In the genomic region with DNA sequence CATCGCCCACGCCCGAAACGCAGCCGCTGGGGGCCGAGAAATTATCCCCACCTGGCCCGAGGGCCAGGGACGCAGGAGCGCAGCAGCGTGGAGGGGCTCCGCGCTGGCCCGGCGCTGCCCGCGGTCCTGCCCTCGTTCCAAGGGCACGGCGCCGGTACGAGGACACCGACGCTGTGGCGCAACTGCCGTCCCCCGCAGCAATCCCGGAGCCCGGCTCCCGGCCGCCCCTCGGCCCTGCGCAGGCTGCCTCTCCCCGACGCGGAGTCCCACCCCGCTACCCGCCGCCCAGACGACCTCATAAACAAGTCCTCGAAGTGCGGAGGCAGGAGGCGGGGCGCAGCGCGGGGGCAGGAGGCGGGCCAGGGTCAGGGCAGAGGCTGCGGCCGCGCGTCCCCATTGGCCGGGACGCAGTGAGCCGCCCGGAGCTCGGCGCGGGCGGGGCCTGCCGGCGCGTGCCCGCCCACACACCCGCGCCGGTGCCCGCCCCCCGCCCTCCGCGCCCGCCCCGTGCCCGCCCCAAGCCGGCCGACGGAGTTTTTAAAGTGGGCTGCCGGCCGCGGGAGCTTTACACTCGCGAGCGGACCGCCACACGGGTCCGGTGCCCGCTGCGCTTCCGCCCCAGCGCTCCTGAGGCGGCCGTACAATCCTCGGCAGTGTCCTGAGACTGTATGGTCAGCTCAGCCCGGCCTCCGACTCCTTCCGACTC, we compare ENCODE assay signal across 8 cellular contexts. TPM values are rescaled to one million over a fixed set of nuclear protein-coding genes. Genes with fewer than 3 reads are reported as not detected.
DNase-seq lines count a peak whose midpoint lies in the region; ATAC-seq and TF ChIP-seq lines count a peak whose summit lies in the region.

Gene EPAS1 (plus strand): TSS at position 568 of the 706 bp plus-strand sequence. CDS start 505 bp downstream, outside the sequence.

- H3K9me3 ChIP-seq in AG04450 (ENCODE audit: control insufficient read depth, insufficient read depth, low read length), result peaks cover 11% of the 10 kb centered on the region; the same call in 1 of the 2 replicates

- CTCF ChIA-PET in AG04450 (lab: Charles Lee), result interaction anchor here (0.6 to 1.3 kb wide), 5 partner anchors 76 to 286 kb away, joined by 3 to 8 read pairs (median 5); no protein-coding TSS in a partner anchor

- in situ Hi-C loops in endometrial microvascular endothelial cells (cut with HindIII; ENCODE audit: inconsistent ontology term, low pct_unique_long_range_greater_than_20kb, low sequenced_read_pairs), result no loop called here

- peak; percentile 78 for ATAC-seq in GM18868 (IDR thresholded peaks at IDR 0.05; ENCODE audit: unreplicated experiment)
- ATAC-seq in HG03135 (IDR thresholded peaks at IDR 0.05; ENCODE audit: unreplicated experiment), result peak; percentile 82

- H3K27me3 ChIP-seq in AG04450 (ENCODE audit: control insufficient read depth, insufficient read depth, low read length), result no peaks in the 10 kb centered on the region

- no peak for TF ChIP-seq CTCF in AG04450 (IDR thresholded peaks at IDR 0.05; ENCODE audit: low read depth, low read length)

- peak within 1 kb of the TSS; percentile 73 for H3K27ac ChIP-seq in AG04450 (ENCODE audit: low read depth, low read length)

- DNase-seq in AG04450 (ENCODE audit: low read depth, low spot score) (peak; percentile 43), NOMO-1 (lab: John Stamatoyannopoulos, UW; ENCODE audit: unreplicated experiment in 2 of 2) (peak; percentile 78 to 92), mesenteric fat pad (ENCODE audit: low spot score) (peak; percentile 99)
- peak; percentile 84 for DNase-seq in activated CD8-positive, alpha-beta memory T cell treated with anti-CD3 and anti-CD28 coated beads, Interleukin-2, amount 50 U/mL, for 48 hours
- peak; percentile 55 for DNase-seq in stimulated activated CD8-positive, alpha-beta memory T cell treated with anti-CD3 and anti-CD28 coated beads, Interleukin-15, amount 100 ng/mL, for 1 hour (ENCODE audit: low read depth)

- POLR2A ChIA-PET in AG04450 (lab: Yijun Ruan, JAX), result interaction anchor here (0.5 to 2.5 kb wide), 46 partner anchors 12 to 336 kb away, joined by 3 to 35 read pairs (median 5); no protein-coding TSS in a partner anchor

- peak within 1 kb of the TSS; percentile 97 for H3K4me3 ChIP-seq in AG04450 (ENCODE audit: low read depth, low read length)

RNA-seq across cellular contexts. Expression of gene EPAS1, which starts in this region (rescaled TPM):
- polyA plus RNA-seq in AG04450 (2011; rRNA removed), result 506 and 522 TPM in 2 replicates
- 444 and 588 TPM in 2 replicates for polyA minus RNA-seq in AG04450 (2011; rRNA and poly(A)+ RNA removed)
- total RNA-seq in endometrial microvascular endothelial cells (ENCODE audit: inconsistent ontology term) (254 TPM), mesenteric fat pad (717 TPM)

Comparison
In these comparisons a context has a peak if more than half of its experiments do, and no peak if none do; other contexts are left out.
1. Peak in every context shown above with its lines: DNase-seq, ATAC-seq, H3K4me3 ChIP-seq and H3K27ac ChIP-seq.
2. DNase-seq: peak in every context shown above with its lines; median percentile 99 in mesenteric fat pad; 85 in NOMO-1; 84 in activated CD8-positive, alpha-beta memory T cell treated with anti-CD3 and anti-CD28 coated beads, Interleukin-2, amount 50 U/mL, for 48 hours; 55 in stimulated activated CD8-positive, alpha-beta memory T cell treated with anti-CD3 and anti-CD28 coated beads, Interleukin-15, amount 100 ng/mL, for 1 hour; 43 in AG04450.